Comparison of ENCODE assay signal across 21 cellular contexts in genomic region chr12:26572131-26572530, GRCh38.
DNase-seq lines count a peak whose midpoint lies in the region; ATAC-seq, FAIRE-seq and TF ChIP-seq lines count a peak whose summit lies in the region.
"Had no signal": no experiment of that assay in that cellular context is flagged by ENCODE, and none has a peak within 500 bp of the region (broad histone marks: within the 10 kb centered on the region; RNA-seq: fewer than 3 reads in every experiment).

No MANE protein-coding gene starts in this region.

- H3K9me3 ChIP-seq in IMR-90 (ENCODE audit: control insufficient read depth, insufficient read depth, low read length) (no peaks in the 10 kb centered on the region), endothelial cell of umbilical vein (replicated peaks; ENCODE audit: control insufficient read depth, insufficient read depth, low read length) (no peaks in the 10 kb centered on the region), SK-N-SH (no peaks in the 10 kb centered on the region)
- H3K9me3 ChIP-seq: SJSA1 had no signal

- TF ChIP-seq RAD21 in IMR-90 (IDR thresholded peaks at IDR 0.05; ENCODE audit: low read length), result no peak
- TF ChIP-seq RAD21 in SK-N-SH (IDR thresholded peaks at IDR 0.05; ENCODE audit: low read length), result no peak

- H3K18ac ChIP-seq in IMR-90 (ENCODE audit: low read depth, low read length), result no peak overlapping the region

- H3K4ac ChIP-seq in IMR-90 (ENCODE audit: low read depth, low read length), result no peak overlapping the region

- H3K4me2 ChIP-seq in IMR-90 (ENCODE audit: low read depth, low read length) (no peak overlapping the region), endothelial cell of umbilical vein (ENCODE audit: insufficient read depth, low read length) (no peak overlapping the region), SK-N-SH (no peak overlapping the region)
- H3K4me2 ChIP-seq: KMS-11 had no signal

- in situ Hi-C loops in IMR-90 (cut with MboI; ENCODE audit: low sequenced_read_pairs), result no loop called here

- no peak overlapping the region for H3K56ac ChIP-seq in IMR-90 (ENCODE audit: extremely low read depth, insufficient read depth, low read length)

- peaks cover 4% of the 10 kb centered on the region for H3F3A ChIP-seq in SK-N-SH (replicated peaks; ENCODE audit: insufficient read depth)

- no peak overlapping the region for H4K5ac ChIP-seq in IMR-90 (ENCODE audit: low read depth, low read length)

- FAIRE-seq in endothelial cell of umbilical vein (lab: Jason Lieb, UNC), result peak; percentile 12

- intact Hi-C loops in IMR-90 (cut with micrococcal nuclease) (no loop called here), endothelial cell of umbilical vein (cut with micrococcal nuclease) (no loop called here)

- H3K79me1 ChIP-seq in IMR-90 (ENCODE audit: low read depth in 1 of 2, low read length in 2 of 2), result no peaks in the 10 kb centered on the region

- no peak overlapping the region for H2BK15ac ChIP-seq in IMR-90 (ENCODE audit: low read depth, low read length)

- H3K36me3 ChIP-seq in IMR-90 (ENCODE audit: control insufficient read depth, insufficient read depth, low read length) (no peaks in the 10 kb centered on the region), endothelial cell of umbilical vein (ENCODE audit: control insufficient read depth in 2 of 2, extremely low read depth in 1 of 2, insufficient read depth in 2 of 2, low read length in 2 of 2) (peaks cover 2 to 17% of the 10 kb centered on the region in 2 experiments), SK-N-SH (replicated peaks in 1 of 2; ENCODE audit: control insufficient read depth in 1 of 2, insufficient read depth in 2 of 2, low read length in 1 of 2) (no peaks in the 10 kb centered on the region)

- BruUV-seq in IMR-90 (replicated peaks; lab: Mats Ljungman, UMichigan) (no TSS peak), endothelial cell of umbilical vein (replicated peaks; lab: Mats Ljungman, UMichigan) (no TSS peak)

- TF ChIP-seq POLR2A in IMR-90 (IDR thresholded peaks at IDR 0.05; ENCODE audit: low read depth, low read length) (no peak), endothelial cell of umbilical vein (IDR thresholded peaks at IDR 0.05; ENCODE audit: low read depth, low read length) (no peak)

- no peak overlapping the region for H3K23ac ChIP-seq in IMR-90 (ENCODE audit: low read depth, low read length)

- H3K4me3 ChIP-seq in IMR-90 (ENCODE audit: insufficient read depth, low read depth, low read length) (no peak overlapping the region), endothelial cell of umbilical vein (replicated peaks in 1 of 3; ENCODE audit: insufficient read depth in 1 of 3, low read depth in 1 of 3, low read length in 3 of 3) (no peak overlapping the region), SK-N-SH (ENCODE audit: low read depth in 2 of 2, low read length in 1 of 2) (no peak overlapping the region)
- H3K4me3 ChIP-seq: SJSA1 had no signal

- H2BK120ac ChIP-seq in IMR-90 (ENCODE audit: low read depth, low read length), result no peak overlapping the region

- POLR2A ChIA-PET in IMR-90 (lab: Charles Lee; ENCODE audit: unreplicated experiment) (no interaction called here), endothelial cell of umbilical vein (lab: Charles Lee) (no interaction called here), SK-N-SH (lab: Yijun Ruan, JAX) (no interaction called here)

- H3K27ac ChIP-seq in IMR-90 (ENCODE audit: insufficient read depth, low read length) (no peak overlapping the region), endothelial cell of umbilical vein (ENCODE audit: insufficient read depth, low read depth, low read length) (no peak overlapping the region), SK-N-SH (ENCODE audit: low read depth in 2 of 2, low read length in 1 of 2) (no peak overlapping the region)
- H3K27ac ChIP-seq: KMS-11, SJSA1 had no signal

- H3K9ac ChIP-seq in IMR-90 (ENCODE audit: low read depth, low read length), result no peak overlapping the region
- H3K9ac ChIP-seq in endothelial cell of umbilical vein (replicated peaks; ENCODE audit: extremely low read depth, insufficient read depth, low read length), result no peak overlapping the region
- no peak overlapping the region for H3K9ac ChIP-seq in SK-N-SH
- H3K9ac ChIP-seq: KMS-11 had no signal

- H3K79me2 ChIP-seq in endothelial cell of umbilical vein (ENCODE audit: control insufficient read depth, insufficient read depth, low read length) (no peaks in the 10 kb centered on the region), SK-N-SH (ENCODE audit: insufficient read depth) (no peaks in the 10 kb centered on the region)

- H3K9me1 ChIP-seq in IMR-90 (ENCODE audit: insufficient read depth, low read length), result peaks cover 7% of the 10 kb centered on the region; the same call in 1 of the 2 replicates
- no peaks in the 10 kb centered on the region for H3K9me1 ChIP-seq in endothelial cell of umbilical vein (replicated peaks; ENCODE audit: control insufficient read depth, extremely low read depth, insufficient read depth, low read length)

- no peak overlapping the region for H4K91ac ChIP-seq in IMR-90 (ENCODE audit: insufficient read depth, low read depth, low read length)

- no peaks in the 10 kb centered on the region for H3K27me3 ChIP-seq in IMR-90 (ENCODE audit: control insufficient read depth, insufficient read depth, low read length)
- H3K27me3 ChIP-seq in endothelial cell of umbilical vein (ENCODE audit: control insufficient read depth in 2 of 2, insufficient read depth in 2 of 2, low read length in 2 of 2), result no peaks in the 10 kb centered on the region
- H3K27me3 ChIP-seq in SK-N-SH (ENCODE audit: insufficient read depth), result no peaks in the 10 kb centered on the region
- H3K27me3 ChIP-seq: SJSA1 had no signal

- no peak overlapping the region for H3K14ac ChIP-seq in IMR-90 (replicated peaks; ENCODE audit: low read depth, low read length)

- TF ChIP-seq EP300 in SK-N-SH (IDR thresholded peaks at IDR 0.05; ENCODE audit: borderline replicate concordance in 1 of 2, low read depth in 1 of 2, low read length in 1 of 2), result no peak

- dilution Hi-C loops in IMR-90 (cut with HindIII; ENCODE audit: low sequenced_read_pairs, unreplicated experiment) (no loop called here), endothelial cell of umbilical vein (cut with MboI; ENCODE audit: extremely low pct_ligation_motif_present, low sequenced_read_pairs) (no loop called here)

- no peak for ATAC-seq in IMR-90 (ENCODE audit: low read depth)
- no peak for ATAC-seq in stimulated activated naive CD8-positive, alpha-beta T cell treated with anti-CD3 and anti-CD28 coated beads, Interleukin-15, Interleukin-2, amounts not matched to agents 100 U/mL and 50 U/mL, for 24 hours
- ATAC-seq: Right ventricle myocardium inferior had no signal

- TF ChIP-seq CTCF in IMR-90 (conservative IDR thresholded peaks at IDR 0.05; ENCODE audit: low read depth, low read length) (no peak), endothelial cell of umbilical vein (IDR thresholded peaks at IDR 0.05; ENCODE audit: extremely low read depth in 1 of 2, insufficient read depth in 1 of 2, low read depth in 1 of 2, low read length in 2 of 2) (no peak), SK-N-SH (IDR thresholded peaks at IDR 0.05) (no peak)

- no peak overlapping the region for H2AK5ac ChIP-seq in IMR-90 (ENCODE audit: low read depth, low read length)

- no peak overlapping the region for H2AFZ ChIP-seq in IMR-90 (replicated peaks; ENCODE audit: low read length, poor library complexity)
- H2AFZ ChIP-seq in endothelial cell of umbilical vein (ENCODE audit: low read depth, low read length), result no peak overlapping the region
- H2AFZ ChIP-seq in SK-N-SH (ENCODE audit: low read depth), result no peak overlapping the region

- no peak overlapping the region for H4K8ac ChIP-seq in IMR-90 (ENCODE audit: low read depth in 2 of 2, low read length in 2 of 2)

- CTCF ChIA-PET in IMR-90 (lab: Yijun Ruan, JAX) (no interaction called here), endothelial cell of umbilical vein (lab: Charles Lee) (no interaction called here), SK-N-SH (lab: Yijun Ruan, JAX) (no interaction called here)

- no CpG with 5 or more reads among the region's 1 CpG for WGBS in IMR-90 (ENCODE audit: extremely low coverage in 2 of 2, insufficient read length in 1 of 2), 2 experiments
- WGBS in SK-N-SH (ENCODE audit: low lambda C conversion rate), result 5% methylated on average over 1 of the region's 1 CpG

- no peak overlapping the region for H2AK9ac ChIP-seq in IMR-90 (replicated peaks; ENCODE audit: low read depth, low read length, poor library complexity)

- H2BK20ac ChIP-seq in IMR-90 (ENCODE audit: low read depth, low read length), result no peak overlapping the region

- no peaks in the 10 kb centered on the region for H4K20me1 ChIP-seq in IMR-90 (ENCODE audit: insufficient read depth, low read length)
- H4K20me1 ChIP-seq in endothelial cell of umbilical vein (replicated peaks; ENCODE audit: control insufficient read depth, extremely low read depth, insufficient read depth, low read length), result no peaks in the 10 kb centered on the region
- H4K20me1 ChIP-seq in SK-N-SH (ENCODE audit: insufficient read depth), result no peaks in the 10 kb centered on the region

- peak; percentile 4 for DNase-seq in IMR-90
- no peak for DNase-seq in endothelial cell of umbilical vein (ENCODE audit: low read depth, low spot score)
- peak; percentile 21 for DNase-seq in medulla oblongata (ENCODE audit: extremely low spot score)
- DNase-seq in pons (ENCODE audit: low spot score), result peak; percentile 22
- no peak for DNase-seq in SK-N-SH
- DNase-seq in stimulated activated naive CD8-positive, alpha-beta T cell treated with anti-CD3 and anti-CD28 coated beads, Interleukin-15, Interleukin-2, amounts not matched to agents 100 U/mL and 50 U/mL, for 24 hours, result no peak
- no peak for DNase-seq in stimulated activated CD8-positive, alpha-beta memory T cell treated with anti-CD3 and anti-CD28 coated beads, Interleukin-4, amount 100 ng/mL, for 48 hours
- no peak for DNase-seq in DMS153 treated with DMSO at 0.1 percent for 48 hours (lab: John Stamatoyannopoulos, UW; ENCODE audit: unreplicated experiment)
- DNase-seq: CD4-positive, CD25-positive, alpha-beta regulatory T cell; COR-L47; DMS79 treated with DMSO at 0.1 percent for 48 hours; H7; NCI-H1105; NCI-H146; NCI-H2029 treated with DMSO at 0.1 percent for 48 hours; NCI-H226; NCI-H510A treated with DMSO at 0.1 percent for 48 hours; NCI-H774 had no signal

- no peaks in the 10 kb centered on the region for H3K9me2 ChIP-seq in SK-N-SH

- H3K4me1 ChIP-seq in IMR-90 (ENCODE audit: control insufficient read depth, insufficient read depth, low read length), result no peaks in the 10 kb centered on the region; the same call in 1 of the 2 replicates
- no peaks in the 10 kb centered on the region for H3K4me1 ChIP-seq in endothelial cell of umbilical vein (ENCODE audit: control insufficient read depth, extremely low read depth, insufficient read depth, low read length)
- peaks cover 0 to 2% of the 10 kb centered on the region in 2 experiments; a peak in 2 of 4 replicates for H3K4me1 ChIP-seq in SK-N-SH (ENCODE audit: control insufficient read depth in 1 of 2, insufficient read depth in 2 of 2, low read depth in 1 of 2, low read length in 1 of 2)
- H3K4me1 ChIP-seq: SJSA1 had no signal

- no peak overlapping the region for H2BK5ac ChIP-seq in IMR-90 (ENCODE audit: low read depth, low read length, poor library complexity, severe bottlenecking)

TF ChIP-seq in IMR-90, 13 proteins besides CTCF, POLR2A, EP300 and RAD21 (continues in another document):
- no peak for TF ChIP-seq NFE2L2 (IDR thresholded peaks at IDR 0.05; ENCODE audit: low read depth, low read length)

TF ChIP-seq in SK-N-SH, 30 proteins besides CTCF, POLR2A, EP300 and RAD21 (continues in another document):
- no peak for TF ChIP-seq FOXJ3 (CRISPR knock-in tag; IDR thresholded peaks at IDR 0.05)
- no peak for TF ChIP-seq GATA2 (CRISPR knock-in tag; IDR thresholded peaks at IDR 0.05)

Comparison
In these comparisons a context has a peak if more than half of its experiments do, and no peak if none do; other contexts are left out.
1. DNase-seq: peak in IMR-90 (single experiment), medulla oblongata (single experiment) and pons (single experiment); none in endothelial cell of umbilical vein (single experiment), SK-N-SH (single experiment), stimulated activated naive CD8-positive, alpha-beta T cell treated with anti-CD3 and anti-CD28 coated beads, Interleukin-15, Interleukin-2, amounts not matched to agents 100 U/mL and 50 U/mL, for 24 hours (single experiment), stimulated activated CD8-positive, alpha-beta memory T cell treated with anti-CD3 and anti-CD28 coated beads, Interleukin-4, amount 100 ng/mL, for 48 hours (single experiment) and DMS153 treated with DMSO at 0.1 percent for 48 hours (single experiment).